ENCODE assay signal across 17 cellular contexts in the genomic region with DNA sequence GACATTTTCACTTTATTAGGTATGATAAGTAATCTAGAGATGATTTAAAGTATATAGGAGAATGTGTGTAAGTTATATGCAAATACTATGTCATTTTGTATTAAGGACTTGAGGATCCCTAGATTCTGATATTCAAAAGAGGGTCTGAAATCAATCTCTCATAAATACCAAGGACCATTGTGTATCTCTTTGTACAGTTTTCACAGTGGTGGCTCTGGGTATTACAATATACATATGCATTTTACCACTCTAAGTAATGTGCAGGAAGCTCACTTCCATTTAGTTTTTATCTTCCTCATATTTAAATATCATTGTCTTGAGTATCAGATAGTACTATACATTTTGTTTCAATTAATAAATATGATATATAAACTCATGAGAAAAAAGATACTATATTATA.
DNase-seq lines count a peak whose midpoint lies in the region; ATAC-seq and TF ChIP-seq lines count a peak whose summit lies in the region.
"Had no signal": no experiment of that assay in that cellular context is flagged by ENCODE, and none has a peak within 500 bp of the region (broad histone marks: within the 10 kb centered on the region; RNA-seq: fewer than 3 reads in every experiment).

No MANE protein-coding gene starts in this region.

- no peak overlapping the region for H3K4me3 Mint-ChIP-seq in progenitor cell of endocrine pancreas (ENCODE audit: low read depth)
- H3K4me3 Mint-ChIP-seq: GM23338 had no signal

- peaks cover 8% of the 10 kb centered on the region for H3K9me3 Mint-ChIP-seq in progenitor cell of endocrine pancreas (ENCODE audit: low read depth)

- TF ChIP-seq CTCF in VCaP (conservative IDR thresholded peaks at IDR 0.05) (peak; percentile 22), progenitor cell of endocrine pancreas (IDR thresholded peaks at IDR 0.05; ENCODE audit: unreplicated experiment) (peak; percentile 35)

- H3K27ac ChIP-seq in VCaP = no peak overlapping the region
- H3K27ac ChIP-seq: BLaER1 treated with 17β-estradiol and CSF1 and Interleukin-3, amounts not matched to agents 10 nM and 100 nM had no signal

- no peak for ATAC-seq in GM21528 (IDR thresholded peaks at IDR 0.05; ENCODE audit: low FRiP score, unreplicated experiment)
- ATAC-seq: GM23338 had no signal

- H3K27ac Mint-ChIP-seq in progenitor cell of endocrine pancreas = no peak overlapping the region
- H3K27ac Mint-ChIP-seq: GM23338 had no signal

- DNase-seq in DMS53 (lab: John Stamatoyannopoulos, UW) (peak; percentile 17), DMS53 treated with DMSO at 0.1 percent for 48 hours (lab: John Stamatoyannopoulos, UW; ENCODE audit: unreplicated experiment) (no peak), HT-29 (ENCODE audit: low spot score) (peak; percentile 29), progenitor cell of endocrine pancreas (ENCODE audit: low spot score, unreplicated experiment) (no peak), DMS79 treated with DMSO at 0.1 percent for 48 hours (lab: John Stamatoyannopoulos, UW) (no peak), COLO829 (ENCODE audit: low spot score) (no peak)
- DNase-seq: 8988T, MV-4-11, NCI-H1436, NCI-H2029 treated with DMSO at 0.1 percent for 48 hours, NCI-H2227 treated with DMSO at 0.1 percent for 48 hours, NCI-H524 treated with DMSO at 0.1 percent for 48 hours, SHP77 treated with DMSO at 0.1 percent for 48 hours had no signal

- no peaks in the 10 kb centered on the region for H3K36me3 Mint-ChIP-seq in progenitor cell of endocrine pancreas (ENCODE audit: insufficient read depth)

- H3K4me1 Mint-ChIP-seq in progenitor cell of endocrine pancreas (ENCODE audit: low read depth) = peaks cover 2% of the 10 kb centered on the region

- H3K27me3 Mint-ChIP-seq in progenitor cell of endocrine pancreas = no peaks in the 10 kb centered on the region

Comparison
In these comparisons a context has a peak if more than half of its experiments do, and no peak if none do; other contexts are left out.
1. DNase-seq: peak in DMS53 (single experiment) and HT-29 (single experiment); none in DMS53 treated with DMSO at 0.1 percent for 48 hours (single experiment), progenitor cell of endocrine pancreas (single experiment), DMS79 treated with DMSO at 0.1 percent for 48 hours (single experiment) and COLO829 (single experiment).